In the genomic region with DNA sequence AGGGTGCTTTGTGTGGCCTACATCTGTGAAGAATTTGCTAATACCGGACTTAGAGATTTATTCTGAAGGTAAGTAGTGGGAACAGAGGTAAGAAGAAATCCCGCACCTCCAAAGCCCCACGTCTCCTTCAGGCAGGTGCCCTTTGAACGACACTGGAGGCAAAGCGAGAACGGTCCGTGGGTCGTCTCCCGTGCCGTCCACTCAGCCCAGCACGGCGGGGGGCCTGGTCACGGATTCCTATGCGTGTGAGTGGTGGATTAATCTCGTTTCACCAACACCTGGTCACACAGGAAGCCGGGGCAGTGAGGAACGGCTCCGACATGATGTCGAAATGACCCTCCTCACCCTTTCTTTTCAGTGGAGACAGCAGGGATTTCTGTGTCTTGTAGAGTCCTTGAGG, we compare ENCODE assay signal across 30 cellular contexts. TPM values are rescaled to one million over a fixed set of nuclear protein-coding genes. Genes with fewer than 3 reads are reported as not detected.
"Had no signal": no experiment of that assay in that cellular context is flagged by ENCODE, and none has a peak within 500 bp of the region (broad histone marks: within the 10 kb centered on the region; RNA-seq: fewer than 3 reads in every experiment).

No MANE protein-coding gene starts in this region.

- ATAC-seq: activated CD8-positive, alpha-beta T cell treated with anti-CD3 and anti-CD28 coated beads for 36 hours; activated T-cell treated with anti-CD3 and anti-CD28 coated beads, Interleukin-2, amount 50 U/mL, for 72 hours; activated T-helper 17 cell treated with anti-CD3 and anti-CD28 coated beads, Interleukin-2, amount 50 U/mL, for 72 hours had no signal

- H3K27ac Mint-ChIP-seq: activated CD4-positive, alpha-beta T cell treated with anti-CD3 and anti-CD28 coated beads, Interleukin-2, amount 10 ng/mL, durations not matched to agents 24 days and 14 days; activated CD8-positive, alpha-beta T cell treated with anti-CD3 and anti-CD28 coated beads for 36 hours; activated naive CD8-positive, alpha-beta T cell treated with anti-CD3 and anti-CD28 coated beads for 36 hours; activated T-cell treated with anti-CD3 and anti-CD28 coated beads, Interleukin-2, amount 50 U/mL, for 72 hours had no signal

- H3K36me3 ChIP-seq: brain microvascular endothelial cell had no signal

- H3K27ac ChIP-seq: brain microvascular endothelial cell had no signal

- H3K36me3 Mint-ChIP-seq: activated naive CD8-positive, alpha-beta T cell treated with anti-CD3 and anti-CD28 coated beads for 36 hours had no signal

- H3K4me3 Mint-ChIP-seq: activated CD4-positive, alpha-beta T cell treated with anti-CD3 and anti-CD28 coated beads, Interleukin-2, amount 10 ng/mL, durations not matched to agents 24 days and 14 days; activated CD8-positive, alpha-beta T cell treated with anti-CD3 and anti-CD28 coated beads for 36 hours; activated naive CD8-positive, alpha-beta T cell treated with anti-CD3 and anti-CD28 coated beads for 36 hours; activated T-cell treated with anti-CD3 and anti-CD28 coated beads, Interleukin-2, amount 50 U/mL, for 72 hours; activated T-helper 17 cell treated with anti-CD3 and anti-CD28 coated beads, Interleukin-2, amount 50 U/mL, for 72 hours had no signal

- H3K9me3 Mint-ChIP-seq: activated CD4-positive, alpha-beta T cell treated with anti-CD3 and anti-CD28 coated beads, Interleukin-2, amount 10 ng/mL, durations not matched to agents 24 days and 14 days; activated CD8-positive, alpha-beta T cell treated with anti-CD3 and anti-CD28 coated beads for 36 hours; activated T-cell treated with anti-CD3 and anti-CD28 coated beads, Interleukin-2, amount 50 U/mL, for 72 hours; activated T-helper 17 cell treated with anti-CD3 and anti-CD28 coated beads, Interleukin-2, amount 50 U/mL, for 72 hours had no signal

- DNase-seq: activated CD4-positive, alpha-beta T cell treated with anti-CD3 and anti-CD28 coated beads, Interleukin-2, amount 10 ng/mL, durations not matched to agents 24 days and 14 days; activated CD4-positive, alpha-beta T cell treated with anti-CD3 and anti-CD28 coated beads, Interleukin-2, amount 50 U/mL, for 4 hours; activated CD8-positive, alpha-beta T cell treated with anti-CD3 and anti-CD28 coated beads for 36 hours; activated effector memory CD4-positive, alpha-beta T cell treated with anti-CD3 and anti-CD28 coated beads, Interleukin-2, amount 50 U/mL, for 16 hours; activated naive CD4-positive, alpha-beta T cell; activated naive CD4-positive, alpha-beta T cell treated with anti-CD3 and anti-CD28 coated beads, Interleukin-2, amount 50 U/mL, for 16 hours; activated naive CD8-positive, alpha-beta T cell treated with anti-CD3 and anti-CD28 coated beads for 36 hours; activated T-cell treated with anti-CD3 and anti-CD28 coated beads, Interleukin-2, amount 50 U/mL, for 1 hour; activated T-cell treated with anti-CD3 and anti-CD28 coated beads, Interleukin-2, amount 50 U/mL, for 72 hours; amniotic stem cell; aorta; brain microvascular endothelial cell; central memory CD4-positive, alpha-beta T cell; MM.1S; MV-4-11; NCI-H1092; NCI-H1436 treated with DMSO at 0.1 percent for 48 hours; NCI-H1694 treated with DMSO at 0.1 percent for 48 hours; NCI-H2029; NCI-H510A; NCI-H526; NCI-H748 treated with DMSO at 0.1 percent for 48 hours; OCI-M1; Right ventricle myocardium superior; T1000 had no signal

- H3K27me3 ChIP-seq: brain microvascular endothelial cell had no signal

RNA-seq across cellular contexts. Expression of a gene that starts 51.6 kb away (rescaled TPM):
- total RNA-seq: activated CD4-positive, alpha-beta T cell treated with anti-CD3 and anti-CD28 coated beads, Interleukin-2, amount 10 ng/mL, durations not matched to agents 24 days and 14 days; activated CD8-positive, alpha-beta memory T cell treated with anti-CD3 and anti-CD28 coated beads for 36 hours; activated CD8-positive, alpha-beta T cell treated with anti-CD3 and anti-CD28 coated beads for 36 hours; activated naive CD8-positive, alpha-beta T cell treated with anti-CD3 and anti-CD28 coated beads for 36 hours; activated T-cell treated with anti-CD3 and anti-CD28 coated beads, Interleukin-2, amount 50 U/mL, for 72 hours; activated T-helper 17 cell treated with anti-CD3 and anti-CD28 coated beads, Interleukin-2, amount 50 U/mL, for 72 hours; aorta; LHCN-M2; Right ventricle myocardium superior; T-helper 1 cell treated with Interleukin-12 subunit alpha and Interleukin-12 subunit beta and Interleukin-4 antibody, amounts not matched to agents 30 ng/mL and 1 ng/mL, for 36 hours; T-helper 2 cell treated with Interferon-gamma antibody and Interleukin-4, amounts not matched to agents 100 ng/mL and 5 ng/mL, for 36 hours had no signal
- polyA plus RNA-seq: aorta had no signal
